Comparison of ENCODE assay signal across 11 cellular contexts in the genomic region with DNA sequence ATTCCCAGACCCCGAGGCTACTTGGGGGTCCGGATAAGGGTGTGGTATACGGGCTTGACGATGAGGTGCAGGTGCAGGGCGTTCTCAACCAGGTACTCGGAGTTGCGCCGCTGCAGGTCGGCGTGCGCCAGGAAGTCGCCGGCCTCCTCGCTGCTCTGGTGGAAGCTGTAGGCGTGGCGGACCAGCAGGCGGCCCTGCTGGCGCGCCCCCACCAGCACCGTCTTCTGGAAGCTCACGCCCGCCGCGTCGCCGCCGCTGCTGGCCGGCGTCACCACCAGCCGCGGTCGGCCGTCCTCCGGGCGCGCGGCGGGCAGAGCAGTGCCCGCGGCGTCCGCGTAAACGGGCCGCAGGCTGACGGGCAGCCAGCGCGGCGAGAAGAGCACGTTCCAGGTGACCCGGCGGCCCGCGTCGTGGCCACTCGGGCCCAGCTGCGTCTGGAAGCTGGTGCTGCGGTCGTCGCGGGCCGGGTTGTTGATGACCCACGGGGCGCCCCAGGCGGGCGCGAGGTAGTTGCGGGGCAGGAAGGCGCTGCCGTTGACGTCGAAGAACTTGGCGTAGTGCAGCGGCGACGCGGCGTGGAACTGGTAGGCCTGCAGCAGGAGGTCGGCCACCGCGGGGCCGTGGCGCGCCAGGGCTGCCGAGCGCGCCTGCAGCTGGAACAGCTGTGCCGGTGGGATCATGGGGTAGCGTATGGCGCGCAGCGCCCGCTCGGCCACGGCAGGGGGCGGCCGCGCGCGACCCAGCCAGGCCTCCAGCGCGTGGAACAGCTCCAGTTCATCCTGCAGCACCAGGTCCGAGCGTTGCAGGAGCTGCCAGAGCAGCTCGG.
DNase-seq lines count a peak whose midpoint lies in the region; FAIRE-seq and TF ChIP-seq lines count a peak whose summit lies in the region.
"Had no signal": no experiment of that assay in that cellular context is flagged by ENCODE, and none has a peak within 500 bp of the region (broad histone marks: within the 10 kb centered on the region; RNA-seq: fewer than 3 reads in every experiment).

No MANE protein-coding gene starts in this region.

- no peak for TF ChIP-seq CTCF in coronary artery (IDR thresholded peaks at IDR 0.05)

- in situ Hi-C loops in HAP-1 (cut with MboI; ENCODE audit: low sequenced_read_pairs): no loop called here

- peaks cover 44% of the 10 kb centered on the region for H3K27me3 ChIP-seq in HAP-1 (ENCODE audit: low read depth)

- no peak overlapping the region for H3K27ac ChIP-seq in coronary artery
- H3K27ac ChIP-seq: body of pancreas had no signal

- peak; percentile 13 for FAIRE-seq in urothelium cell line (lab: Jason Lieb, UNC)
- FAIRE-seq: GM12892 had no signal

- no peaks in the 10 kb centered on the region for H3K4me1 ChIP-seq in HAP-1

- H3K9me3 ChIP-seq in HAP-1: no peaks in the 10 kb centered on the region
- H3K9me3 ChIP-seq: body of pancreas had no signal

- H3K36me3 ChIP-seq in HAP-1 (replicated peaks): no peaks in the 10 kb centered on the region

- peak; percentile 37 for DNase-seq in stimulated activated CD4-positive, alpha-beta T cell treated with anti-CD3 and anti-CD28 coated beads, Interleukin-15, amount 100 ng/mL, for 24 hours
- DNase-seq in stimulated activated CD4-positive, alpha-beta T cell treated with anti-CD3 and anti-CD28 coated beads, Interleukin-2, amount 100 ng/mL, for 48 hours: no peak
- DNase-seq in coronary artery (ENCODE audit: low spot score): no peak
- DNase-seq in left kidney (ENCODE audit: low read depth, low spot score): peak; percentile 79
- DNase-seq in urothelium cell line (ENCODE audit: low spot score): peak; percentile 75
- DNase-seq in NK-92 treated with Interleukin-12 subunit alpha and Interleukin-12 subunit beta, amount 100 ng/mL, for 24 hours (lab: John Stamatoyannopoulos, UW): no peak
- DNase-seq in NCI-H774 (lab: John Stamatoyannopoulos, UW): no peak
- DNase-seq in HAP-1 (ENCODE audit: low spot score in 2 of 2): no peak
- DNase-seq: NCI-H1105 treated with DMSO at 0.1 percent for 48 hours had no signal

- H3K4me3 ChIP-seq in coronary artery (peak overlapping the region; percentile 61), HAP-1 (no peak overlapping the region)
- H3K4me3 ChIP-seq: body of pancreas had no signal

Comparison
In these comparisons a context has a peak if more than half of its experiments do, and no peak if none do; other contexts are left out.
1. DNase-seq: peak in stimulated activated CD4-positive, alpha-beta T cell treated with anti-CD3 and anti-CD28 coated beads, Interleukin-15, amount 100 ng/mL, for 24 hours (single experiment), left kidney (single experiment) and urothelium cell line (single experiment); none in stimulated activated CD4-positive, alpha-beta T cell treated with anti-CD3 and anti-CD28 coated beads, Interleukin-2, amount 100 ng/mL, for 48 hours (0 of 2), coronary artery (single experiment), NK-92 treated with Interleukin-12 subunit alpha and Interleukin-12 subunit beta, amount 100 ng/mL, for 24 hours (single experiment), NCI-H774 (single experiment) and HAP-1 (0 of 2).